Comparison of ENCODE assay signal across 1 cellular context in genomic region chr4:15882675-15883086, GRCh38.
A peak's percentile ranks its signal among the peaks of the same experiment; 100 is the strongest.
TF ChIP-seq lines count a peak whose summit lies in the region.

No MANE protein-coding gene starts in this region.

TF ChIP-seq in HepG2, 621 proteins besides CTCF, POLR2A, EP300 and RAD21 (continued from another document):
- no peak for TF ChIP-seq ZNF280B (CRISPR knock-in tag; IDR thresholded peaks at IDR 0.05; ENCODE audit: borderline replicate concordance)
- TF ChIP-seq ZNF557 (CRISPR knock-in tag; IDR thresholded peaks at IDR 0.05) = no peak
- no peak for TF ChIP-seq ELF4 (CRISPR knock-in tag; IDR thresholded peaks at IDR 0.05; ENCODE audit: borderline replicate concordance)
- 0 out of 2 replicates have a peak, but pooled peaks have one; percentile 24 for TF ChIP-seq KAT8 (CRISPR knock-in tag; IDR thresholded peaks at IDR 0.05)
- no peak for TF ChIP-seq ZGPAT (CRISPR knock-in tag; IDR thresholded peaks at IDR 0.05)
- no peak for TF ChIP-seq AKAP8 (CRISPR knock-in tag; IDR thresholded peaks at IDR 0.05)
- no peak for TF ChIP-seq HMG20B (CRISPR knock-in tag; conservative IDR thresholded peaks at IDR 0.05)
- TF ChIP-seq ZNF407 (CRISPR knock-in tag; IDR thresholded peaks at IDR 0.05; ENCODE audit: not compliant biosample characterization) = no peak
